Comparison of ENCODE assay signal across 1 cellular context in the genomic region with DNA sequence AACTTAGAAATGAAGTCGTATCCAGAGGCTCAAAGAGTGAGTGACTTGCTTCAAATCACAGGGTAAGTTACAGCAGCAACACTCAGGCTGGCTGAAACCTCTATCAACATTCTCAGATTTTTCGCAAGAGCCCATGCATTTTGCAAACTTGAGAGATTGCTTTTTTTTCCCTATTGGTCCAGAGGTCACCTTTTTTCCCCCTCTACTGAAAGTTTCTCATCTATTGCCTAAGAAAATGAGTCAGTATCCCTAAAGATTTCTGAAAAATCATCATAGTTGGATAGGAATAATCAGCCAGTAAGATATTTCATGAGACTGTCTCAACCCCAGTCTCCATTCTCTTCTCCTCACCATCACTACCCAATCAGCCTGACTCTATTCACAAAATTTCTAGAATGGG.
TF ChIP-seq lines count a peak whose summit lies in the region.

No MANE protein-coding gene starts in this region.

TF ChIP-seq in GM23338, 12 proteins besides CTCF, POLR2A, EP300 and RAD21 (continued from another document):
- TF ChIP-seq, protein P1, sequence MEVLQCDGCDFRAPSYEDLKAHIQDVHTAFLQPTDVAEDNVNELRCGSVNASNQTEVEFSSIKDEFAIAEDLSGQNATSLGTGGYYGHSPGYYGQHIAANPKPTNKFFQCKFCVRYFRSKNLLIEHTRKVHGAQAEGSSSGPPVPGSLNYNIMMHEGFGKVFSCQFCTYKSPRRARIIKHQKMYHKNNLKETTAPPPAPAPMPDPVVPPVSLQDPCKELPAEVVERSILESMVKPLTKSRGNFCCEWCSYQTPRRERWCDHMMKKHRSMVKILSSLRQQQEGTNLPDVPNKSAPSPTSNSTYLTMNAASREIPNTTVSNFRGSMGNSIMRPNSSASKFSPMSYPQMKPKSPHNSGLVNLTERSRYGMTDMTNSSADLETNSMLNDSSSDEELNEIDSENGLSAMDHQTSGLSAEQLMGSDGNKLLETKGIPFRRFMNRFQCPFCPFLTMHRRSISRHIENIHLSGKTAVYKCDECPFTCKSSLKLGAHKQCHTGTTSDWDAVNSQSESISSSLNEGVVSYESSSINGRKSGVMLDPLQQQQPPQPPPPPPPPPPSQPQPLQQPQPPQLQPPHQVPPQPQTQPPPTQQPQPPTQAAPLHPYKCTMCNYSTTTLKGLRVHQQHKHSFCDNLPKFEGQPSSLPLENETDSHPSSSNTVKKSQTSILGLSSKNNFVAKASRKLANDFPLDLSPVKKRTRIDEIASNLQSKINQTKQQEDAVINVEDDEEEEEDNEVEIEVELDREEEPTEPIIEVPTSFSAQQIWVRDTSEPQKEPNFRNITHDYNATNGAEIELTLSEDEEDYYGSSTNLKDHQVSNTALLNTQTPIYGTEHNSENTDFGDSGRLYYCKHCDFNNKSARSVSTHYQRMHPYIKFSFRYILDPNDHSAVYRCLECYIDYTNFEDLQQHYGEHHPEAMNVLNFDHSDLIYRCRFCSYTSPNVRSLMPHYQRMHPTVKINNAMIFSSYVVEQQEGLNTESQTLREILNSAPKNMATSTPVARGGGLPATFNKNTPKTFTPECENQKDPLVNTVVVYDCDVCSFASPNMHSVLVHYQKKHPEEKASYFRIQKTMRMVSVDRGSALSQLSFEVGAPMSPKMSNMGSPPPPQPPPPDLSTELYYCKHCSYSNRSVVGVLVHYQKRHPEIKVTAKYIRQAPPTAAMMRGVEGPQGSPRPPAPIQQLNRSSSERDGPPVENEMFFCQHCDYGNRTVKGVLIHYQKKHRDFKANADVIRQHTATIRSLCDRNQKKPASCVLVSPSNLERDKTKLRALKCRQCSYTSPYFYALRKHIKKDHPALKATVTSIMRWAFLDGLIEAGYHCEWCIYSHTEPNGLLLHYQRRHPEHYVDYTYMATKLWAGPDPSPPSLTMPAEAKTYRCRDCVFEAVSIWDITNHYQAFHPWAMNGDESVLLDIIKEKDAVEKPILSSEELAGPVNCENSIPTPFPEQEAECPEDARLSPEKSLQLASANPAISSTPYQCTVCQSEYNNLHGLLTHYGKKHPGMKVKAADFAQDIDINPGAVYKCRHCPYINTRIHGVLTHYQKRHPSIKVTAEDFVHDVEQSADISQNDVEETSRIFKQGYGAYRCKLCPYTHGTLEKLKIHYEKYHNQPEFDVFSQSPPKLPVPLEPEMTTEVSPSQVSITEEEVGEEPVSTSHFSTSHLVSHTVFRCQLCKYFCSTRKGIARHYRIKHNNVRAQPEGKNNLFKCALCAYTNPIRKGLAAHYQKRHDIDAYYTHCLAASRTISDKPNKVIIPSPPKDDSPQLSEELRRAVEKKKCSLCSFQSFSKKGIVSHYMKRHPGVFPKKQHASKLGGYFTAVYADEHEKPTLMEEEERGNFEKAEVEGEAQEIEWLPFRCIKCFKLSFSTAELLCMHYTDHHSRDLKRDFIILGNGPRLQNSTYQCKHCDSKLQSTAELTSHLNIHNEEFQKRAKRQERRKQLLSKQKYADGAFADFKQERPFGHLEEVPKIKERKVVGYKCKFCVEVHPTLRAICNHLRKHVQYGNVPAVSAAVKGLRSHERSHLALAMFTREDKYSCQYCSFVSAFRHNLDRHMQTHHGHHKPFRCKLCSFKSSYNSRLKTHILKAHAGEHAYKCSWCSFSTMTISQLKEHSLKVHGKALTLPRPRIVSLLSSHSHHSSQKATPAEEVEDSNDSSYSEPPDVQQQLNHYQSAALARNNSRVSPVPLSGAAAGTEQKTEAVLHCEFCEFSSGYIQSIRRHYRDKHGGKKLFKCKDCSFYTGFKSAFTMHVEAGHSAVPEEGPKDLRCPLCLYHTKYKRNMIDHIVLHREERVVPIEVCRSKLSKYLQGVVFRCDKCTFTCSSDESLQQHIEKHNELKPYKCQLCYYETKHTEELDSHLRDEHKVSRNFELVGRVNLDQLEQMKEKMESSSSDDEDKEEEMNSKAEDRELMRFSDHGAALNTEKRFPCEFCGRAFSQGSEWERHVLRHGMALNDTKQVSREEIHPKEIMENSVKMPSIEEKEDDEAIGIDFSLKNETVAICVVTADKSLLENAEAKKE (CRISPR knock-in tag; IDR thresholded peaks at IDR 0.05): no peak
- TF ChIP-seq ZNF114 (CRISPR knock-in tag; IDR thresholded peaks at IDR 0.05) (no peak), EZH2phosphoT487 (IDR thresholded peaks at IDR 0.05; ENCODE audit: unreplicated experiment) (no peak), STAT1 (IDR thresholded peaks at IDR 0.05; ENCODE audit: unreplicated experiment) (no peak), EZH2 (IDR thresholded peaks at IDR 0.05; ENCODE audit: low read depth, unreplicated experiment) (no peak), JUNB (IDR thresholded peaks at IDR 0.05; ENCODE audit: unreplicated experiment) (no peak), NANOG (IDR thresholded peaks at IDR 0.05; ENCODE audit: borderline replicate concordance) (no peak), POLR2AphosphoS5 (IDR thresholded peaks at IDR 0.05; ENCODE audit: low read depth) (no peak), ZNF331 (CRISPR knock-in tag; IDR thresholded peaks at IDR 0.05; ENCODE audit: low read depth) (no peak)
- TF ChIP-seq, protein P2, sequence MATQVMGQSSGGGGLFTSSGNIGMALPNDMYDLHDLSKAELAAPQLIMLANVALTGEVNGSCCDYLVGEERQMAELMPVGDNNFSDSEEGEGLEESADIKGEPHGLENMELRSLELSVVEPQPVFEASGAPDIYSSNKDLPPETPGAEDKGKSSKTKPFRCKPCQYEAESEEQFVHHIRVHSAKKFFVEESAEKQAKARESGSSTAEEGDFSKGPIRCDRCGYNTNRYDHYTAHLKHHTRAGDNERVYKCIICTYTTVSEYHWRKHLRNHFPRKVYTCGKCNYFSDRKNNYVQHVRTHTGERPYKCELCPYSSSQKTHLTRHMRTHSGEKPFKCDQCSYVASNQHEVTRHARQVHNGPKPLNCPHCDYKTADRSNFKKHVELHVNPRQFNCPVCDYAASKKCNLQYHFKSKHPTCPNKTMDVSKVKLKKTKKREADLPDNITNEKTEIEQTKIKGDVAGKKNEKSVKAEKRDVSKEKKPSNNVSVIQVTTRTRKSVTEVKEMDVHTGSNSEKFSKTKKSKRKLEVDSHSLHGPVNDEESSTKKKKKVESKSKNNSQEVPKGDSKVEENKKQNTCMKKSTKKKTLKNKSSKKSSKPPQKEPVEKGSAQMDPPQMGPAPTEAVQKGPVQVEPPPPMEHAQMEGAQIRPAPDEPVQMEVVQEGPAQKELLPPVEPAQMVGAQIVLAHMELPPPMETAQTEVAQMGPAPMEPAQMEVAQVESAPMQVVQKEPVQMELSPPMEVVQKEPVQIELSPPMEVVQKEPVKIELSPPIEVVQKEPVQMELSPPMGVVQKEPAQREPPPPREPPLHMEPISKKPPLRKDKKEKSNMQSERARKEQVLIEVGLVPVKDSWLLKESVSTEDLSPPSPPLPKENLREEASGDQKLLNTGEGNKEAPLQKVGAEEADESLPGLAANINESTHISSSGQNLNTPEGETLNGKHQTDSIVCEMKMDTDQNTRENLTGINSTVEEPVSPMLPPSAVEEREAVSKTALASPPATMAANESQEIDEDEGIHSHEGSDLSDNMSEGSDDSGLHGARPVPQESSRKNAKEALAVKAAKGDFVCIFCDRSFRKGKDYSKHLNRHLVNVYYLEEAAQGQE (IDR thresholded peaks at IDR 0.05; ENCODE audit: unreplicated experiment): no peak
